8 cellular contexts compared by ENCODE assay signal in genomic region chr1:28591708-28592313, GRCh38. TPM values are rescaled to one million over a fixed set of nuclear protein-coding genes. Genes with fewer than 3 reads are reported as not detected.
DNase-seq lines count a peak whose midpoint lies in the region; ATAC-seq, FAIRE-seq and TF ChIP-seq lines count a peak whose summit lies in the region.

Gene RAB42 (plus strand): TSS chr1:28592265. CDS start chr1:28592512, 247 bp downstream.

- H3K27ac ChIP-seq in A549 = peak within 1 kb of the TSS; percentile 50 to 85; a peak in 5 of 6 replicates
- H3K27ac ChIP-seq in Panc1 (ENCODE audit: low read length) = 0 out of 2 replicates have a peak within 1 kb of the TSS, but pooled peaks have one; percentile 18

- H3K9me3 ChIP-seq in A549 (no peaks in the 10 kb centered on the region), Panc1 (ENCODE audit: control insufficient read depth, insufficient read depth, low read depth, low read length) (no peaks in the 10 kb centered on the region)

- TF ChIP-seq CTCF in A549 (IDR thresholded peaks at IDR 0.05) = no peak
- no peak for TF ChIP-seq CTCF in Panc1 (IDR thresholded peaks at IDR 0.05)
- TF ChIP-seq CTCF in epithelial cell of esophagus (IDR thresholded peaks at IDR 0.05; ENCODE audit: insufficient read depth, low read depth, low read length, missing control alignments) = no peak

- BruUV-seq in Panc1 (replicated peaks; lab: Mats Ljungman, UMichigan) = no TSS peak

- H3K36me3 Mint-ChIP-seq in naive B cell = no peaks in the 10 kb centered on the region

- in situ Hi-C loops in Panc1 (cut with HindIII; ENCODE audit: low pct_unique_long_range_greater_than_20kb, low sequenced_read_pairs) = no loop called here

- H3K27me3 Mint-ChIP-seq in naive B cell = peaks cover 0 to 12% (median 8%) of the 10 kb centered on the region in 3 donors

- CTCF ChIA-PET in A549 (lab: Yijun Ruan, JAX) = interaction anchor here (1.6 kb wide), 1 partner anchor 11 kb away, joined by 5 read pairs; no protein-coding TSS in a partner anchor
- CTCF ChIA-PET in Panc1 (lab: Charles Lee) = no interaction called here

- H3K4me3 Mint-ChIP-seq in naive B cell = peak within 1 kb of the TSS; percentile 74 to 94 (median 88)

- H3K9me3 Mint-ChIP-seq in naive B cell = no peaks in the 10 kb centered on the region

- no peak for TF ChIP-seq EP300 in A549 (IDR thresholded peaks at IDR 0.05)

- H3K4me2 ChIP-seq in A549 = peak within 1 kb of the TSS; percentile 56

- H3K27me3 ChIP-seq in Panc1 (ENCODE audit: control insufficient read depth, insufficient read depth, low read length) = no peaks in the 10 kb centered on the region

- intact Hi-C loops in Panc1 (cut with micrococcal nuclease; ENCODE audit: unreplicated experiment) = no loop called here

- no peaks in the 10 kb centered on the region for H3K36me3 ChIP-seq in Panc1 (ENCODE audit: control insufficient read depth, insufficient read depth, low read length)

- TF ChIP-seq RAD21 in A549 (conservative IDR thresholded peaks at IDR 0.05 in 1 of 2, IDR thresholded peaks at IDR 0.05 in 1 of 2) = no peak

- POLR2A ChIA-PET in A549 (lab: Yijun Ruan, JAX) (no interaction called here), Panc1 (lab: Charles Lee) (no interaction called here)

- WGBS in A549 (ENCODE audit: missing lambda C conversion rate) = 74% methylated on average over 5 of the region's 13 CpGs

- H3K27ac Mint-ChIP-seq in naive B cell = peak within 1 kb of the TSS in 2 of 6 donors; percentile 36 to 37

- no peak for TF ChIP-seq POLR2A in A549 (IDR thresholded peaks at IDR 0.05; ENCODE audit: low read length)
- no peak for TF ChIP-seq POLR2A in GM18505 (IDR thresholded peaks at IDR 0.05; ENCODE audit: borderline replicate concordance, extremely low read depth, insufficient read depth, insufficient read length)

- FAIRE-seq in A549 (lab: Jason Lieb, UNC) = no peak

- H3K4me3 ChIP-seq in A549 = peak within 1 kb of the TSS; percentile 41
- H3K4me3 ChIP-seq in Panc1 (ENCODE audit: low read depth in 2 of 2, low read length in 2 of 2) = peak within 1 kb of the TSS; percentile 34 to 51
- H3K4me3 ChIP-seq in epithelial cell of esophagus (ENCODE audit: low read length) = peak within 1 kb of the TSS; percentile 13

- H3K4me1 ChIP-seq in A549 (peaks cover 20% of the 10 kb centered on the region; the same call in 2 of the 3 replicates), Panc1 (ENCODE audit: control insufficient read depth, insufficient read depth, low read length) (no peaks in the 10 kb centered on the region; the same call in 1 of the 2 replicates)

- DNase-seq in A549 (ENCODE audit: low read depth in 1 of 2, low spot score in 1 of 2) (no peak), Panc1 (ENCODE audit: low read depth, low spot score) (no peak), epithelial cell of esophagus (ENCODE audit: low read depth) (no peak), naive B cell (no peak), NCI-H1930 (lab: John Stamatoyannopoulos, UW) (no peak)

- ATAC-seq in A549 (peak; percentile 31 to 39; a peak in 3 of 6 replicates), GM18498 (IDR thresholded peaks at IDR 0.05; ENCODE audit: unreplicated experiment) (peak; percentile 46), Panc1 (peak; percentile 64), naive B cell (ENCODE audit: low read depth in 2 of 2) (peak; percentile 72 to 73), GM19328 (IDR thresholded peaks at IDR 0.05; ENCODE audit: unreplicated experiment) (no peak), GM18505 (IDR thresholded peaks at IDR 0.05; ENCODE audit: unreplicated experiment) (no peak)

- H3K4me1 Mint-ChIP-seq in naive B cell = peaks cover 6 to 16% (median 13%) of the 10 kb centered on the region in 3 donors

TF ChIP-seq in A549, 52 proteins besides CTCF, POLR2A, EP300 and RAD21:
- TF ChIP-seq JUNB (IDR thresholded peaks at IDR 0.05) (no peak), CHD4 (IDR thresholded peaks at IDR 0.05; ENCODE audit: borderline replicate concordance) (no peak), RFX5 (IDR thresholded peaks at IDR 0.05) (no peak), HOXB5 (CRISPR knock-in tag; IDR thresholded peaks at IDR 0.05) (no peak), REST (IDR thresholded peaks at IDR 0.05) (no peak), ZC3H11A (IDR thresholded peaks at IDR 0.05) (no peak), ATOH8 (CRISPR knock-in tag; IDR thresholded peaks at IDR 0.05; ENCODE audit: low read depth) (no peak), TP53 (CRISPR knock-in tag; IDR thresholded peaks at IDR 0.05) (no peak)
TF ChIP-seq in A549: peak in this region for 0.

RNA-seq across cellular contexts. Expression of gene RAB42, which starts in this region (rescaled TPM):
- 0.81 and 0.85 TPM in 2 replicates for polyA plus RNA-seq in A549 (2011; rRNA removed)
- 0.99 and 2.0 TPM in 2 replicates for polyA plus RNA-seq in A549 (2012; cell fraction: cytosol; rRNA removed)
- 0.61 and 0.98 TPM in 2 replicates for polyA plus RNA-seq in A549 (2012; cell fraction: nucleus; rRNA removed)
- polyA plus RNA-seq in A549 (2017; fragmentation: RNase III; extraction: RNeasy Plus Mini Kit Qiagen cat#74134 plus additional on column Dnase treatment) = 1.8 to 2.3 TPM (median 2.0 TPM) in 3 replicates
- polyA minus RNA-seq in A549 (2011; rRNA and poly(A)+ RNA removed) = 1.0 and 1.5 TPM in 2 replicates
- 4.2 TPM for total RNA-seq in Panc1 (2021; ENCODE audit: unreplicated experiment)
- polyA plus RNA-seq in Panc1 (2012; ENCODE audit: insufficient read length) = 5.4 TPM
- polyA plus RNA-seq in naive B cell (ENCODE audit: low read depth in 6 of 6) = under 1 TPM in 1 of 6 donors, not detected in 5; 0.53 TPM

Comparison
In these comparisons a context has a peak if more than half of its experiments do, and no peak if none do; other contexts are left out.
1. Peak in ATAC-seq in naive B cell; RNA of the gene not detected or under 1 TPM.
2. ATAC-seq: peak in A549 (2 of 2), GM18498 (single experiment) and Panc1 (single experiment); none in GM19328 (single experiment) and GM18505 (single experiment).
3. Peak in every context shown above with its lines, with median percentiles within 50 percentile points of each other: H3K4me3 ChIP-seq.